ENCODE assay signal across 1 cellular context in the genomic region with DNA sequence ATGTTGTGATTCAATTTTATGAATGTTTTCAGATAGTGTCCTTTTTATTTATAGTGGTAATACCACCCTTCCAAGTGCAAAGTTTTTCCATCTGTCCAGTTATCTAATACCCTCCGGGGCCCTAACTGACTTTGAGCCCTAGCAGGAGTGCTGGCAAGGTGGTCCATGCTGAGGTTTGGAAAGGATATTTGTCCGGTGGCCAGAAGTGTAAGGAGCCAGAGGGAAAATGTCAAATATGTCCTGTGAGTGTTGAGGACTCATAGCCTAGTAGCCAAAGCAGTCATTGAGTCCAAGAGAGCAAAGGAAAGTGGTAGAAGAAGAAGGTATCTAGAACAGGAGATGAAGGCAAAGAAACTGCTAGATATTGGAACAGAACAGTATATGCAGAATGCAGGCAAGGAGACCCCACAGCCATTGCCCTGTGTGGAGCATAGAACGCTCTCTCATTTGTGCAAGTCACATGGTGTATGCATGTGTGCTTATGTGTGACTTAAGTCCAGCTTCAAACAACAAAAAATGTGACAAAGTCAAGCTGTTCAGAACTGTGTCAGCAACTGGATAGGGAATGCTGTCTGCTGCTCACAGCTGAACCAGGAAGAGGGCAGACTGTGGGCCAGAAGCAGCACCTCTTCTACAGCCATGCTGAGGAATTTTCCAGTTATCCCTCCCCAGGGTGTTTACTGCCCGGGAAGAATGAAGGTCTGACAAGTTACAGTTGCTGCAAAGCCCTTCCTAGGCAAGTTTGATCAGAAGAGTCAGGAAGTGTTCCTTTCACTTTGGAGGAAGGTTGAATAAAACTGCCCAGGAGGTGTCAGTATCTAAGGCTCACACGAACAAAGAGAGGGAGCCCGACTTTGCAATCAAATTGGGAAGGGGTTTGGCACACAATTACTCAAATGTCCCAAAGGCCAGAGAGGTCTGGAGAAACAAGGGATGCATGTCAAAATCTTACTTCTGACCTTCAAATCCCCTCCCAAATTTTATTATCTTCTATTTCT.
TF ChIP-seq lines count a peak whose summit lies in the region.

No MANE protein-coding gene starts in this region.

TF ChIP-seq in GM23338, 12 proteins besides CTCF, POLR2A, EP300 and RAD21:
- TF ChIP-seq ZNF462 (CRISPR knock-in tag; IDR thresholded peaks at IDR 0.05), result no peak
- TF ChIP-seq ZNF331 (CRISPR knock-in tag; IDR thresholded peaks at IDR 0.05; ENCODE audit: low read depth), result no peak
- no peak for TF ChIP-seq POLR2AphosphoS5 (IDR thresholded peaks at IDR 0.05; ENCODE audit: low read depth)
- no peak for TF ChIP-seq STAT1 (IDR thresholded peaks at IDR 0.05; ENCODE audit: unreplicated experiment)
- TF ChIP-seq CREB1 (CRISPR knock-in tag; IDR thresholded peaks at IDR 0.05; ENCODE audit: low read depth), result no peak
- TF ChIP-seq, protein P1, sequence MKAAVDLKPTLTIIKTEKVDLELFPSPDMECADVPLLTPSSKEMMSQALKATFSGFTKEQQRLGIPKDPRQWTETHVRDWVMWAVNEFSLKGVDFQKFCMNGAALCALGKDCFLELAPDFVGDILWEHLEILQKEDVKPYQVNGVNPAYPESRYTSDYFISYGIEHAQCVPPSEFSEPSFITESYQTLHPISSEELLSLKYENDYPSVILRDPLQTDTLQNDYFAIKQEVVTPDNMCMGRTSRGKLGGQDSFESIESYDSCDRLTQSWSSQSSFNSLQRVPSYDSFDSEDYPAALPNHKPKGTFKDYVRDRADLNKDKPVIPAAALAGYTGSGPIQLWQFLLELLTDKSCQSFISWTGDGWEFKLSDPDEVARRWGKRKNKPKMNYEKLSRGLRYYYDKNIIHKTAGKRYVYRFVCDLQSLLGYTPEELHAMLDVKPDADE (IDR thresholded peaks at IDR 0.05), result no peak
- TF ChIP-seq EZH2 (IDR thresholded peaks at IDR 0.05; ENCODE audit: low read depth, unreplicated experiment), result no peak
